In the genomic region with DNA sequence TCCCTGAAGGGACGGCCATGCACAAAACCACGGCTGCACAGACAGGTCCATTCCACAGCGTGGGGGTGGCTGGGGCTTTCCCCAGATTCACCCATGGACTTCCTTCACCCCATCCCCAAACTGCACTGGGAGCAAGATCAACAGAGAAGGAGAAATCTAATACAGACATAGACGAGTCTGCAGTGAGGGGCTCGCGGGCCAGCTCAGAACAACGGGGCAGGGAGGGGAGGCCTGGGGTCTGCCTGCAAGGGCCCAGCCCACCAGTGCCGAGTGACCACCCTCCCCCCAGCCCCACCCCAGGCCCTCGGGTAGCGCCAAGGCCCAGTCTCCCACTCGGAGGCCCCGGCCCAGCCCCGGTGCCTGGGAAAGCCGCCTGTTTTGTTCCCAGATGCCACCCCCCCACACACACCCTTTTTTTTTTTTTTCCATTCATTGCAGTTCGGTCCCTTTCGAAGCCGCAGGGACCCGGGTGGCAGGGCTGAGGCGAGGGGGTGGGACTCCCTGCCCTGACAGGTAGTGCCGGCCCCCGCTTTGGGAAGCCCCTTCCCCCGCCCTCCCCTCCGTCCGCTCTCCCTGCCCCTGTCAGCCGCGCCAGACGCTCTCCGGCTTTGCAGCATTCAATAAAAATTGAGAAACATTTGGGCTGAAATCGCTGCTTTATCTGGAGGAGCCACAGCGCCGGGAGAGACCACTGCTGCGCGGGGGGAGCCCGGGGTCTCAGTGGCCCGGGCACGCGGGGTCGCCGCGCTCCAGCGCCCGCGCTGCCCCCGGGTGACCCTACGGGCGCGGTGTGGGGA, we compare ENCODE assay signal across 8 cellular contexts. TPM values are rescaled to one million over a fixed set of nuclear protein-coding genes. Genes with fewer than 3 reads are reported as not detected.
DNase-seq lines count a peak whose midpoint lies in the region; ATAC-seq and TF ChIP-seq lines count a peak whose summit lies in the region.

No MANE protein-coding gene starts in this region.

- DNase-seq in activated naive CD4-positive, alpha-beta T cell treated with anti-CD3 and anti-CD28 coated beads for 36 hours = no peak
- no peak for DNase-seq in activated naive CD4-positive, alpha-beta T cell (lab: John Stamatoyannopoulos, UW)
- DNase-seq in NCI-H69 (lab: John Stamatoyannopoulos, UW) (peak; percentile 71), adipocyte (ENCODE audit: low read depth) (peak; percentile 89), right atrium auricular region (ENCODE audit: low spot score) (no peak), prostate gland (ENCODE audit: low spot score) (no peak)

- TF ChIP-seq POLR2A in prostate gland (IDR thresholded peaks at IDR 0.05) = no peak

- H3K9me3 ChIP-seq in adipocyte (ENCODE audit: control insufficient read depth, low read length) (no peaks in the 10 kb centered on the region), right atrium auricular region (no peaks in the 10 kb centered on the region), prostate gland (no peaks in the 10 kb centered on the region)

- ATAC-seq in GM18861 (IDR thresholded peaks at IDR 0.05; ENCODE audit: unreplicated experiment) (no peak), GM18873 (IDR thresholded peaks at IDR 0.05; ENCODE audit: low FRiP score, unreplicated experiment) (no peak)

- peaks cover 8% of the 10 kb centered on the region for H3K4me1 ChIP-seq in adipocyte (ENCODE audit: control insufficient read depth, insufficient read depth, low read length)
- H3K4me1 ChIP-seq in right atrium auricular region = peaks cover 0 to 21% of the 10 kb centered on the region in 2 donors
- H3K4me1 ChIP-seq in prostate gland (replicated peaks) = no peaks in the 10 kb centered on the region

- H3K36me3 ChIP-seq in adipocyte (ENCODE audit: control insufficient read depth, insufficient read depth, low read length, severe bottlenecking) = no peaks in the 10 kb centered on the region
- H3K36me3 ChIP-seq in right atrium auricular region = no peaks in the 10 kb centered on the region
- H3K36me3 ChIP-seq in prostate gland = no peaks in the 10 kb centered on the region

- H3K4me3 ChIP-seq in adipocyte (ENCODE audit: low read length) = peak overlapping the region; percentile 23
- peak overlapping the region; percentile 26 to 58 for H3K4me3 ChIP-seq in right atrium auricular region
- H3K4me3 ChIP-seq in prostate gland = peak overlapping the region; percentile 33 to 39

- TF ChIP-seq CTCF in right atrium auricular region (IDR thresholded peaks at IDR 0.05) = no peak
- TF ChIP-seq CTCF in prostate gland (IDR thresholded peaks at IDR 0.05) = no peak

- no peak overlapping the region for H3K27ac Mint-ChIP-seq in activated naive CD4-positive, alpha-beta T cell treated with anti-CD3 and anti-CD28 coated beads for 36 hours

- CTCF ChIA-PET in activated naive CD4-positive, alpha-beta T cell treated with anti-CD3 and anti-CD28 coated beads for 36 hours (lab: Charles Lee) = interaction anchor here (0.6 kb wide), 1 partner anchor 198 kb away, joined by 3 read pairs; no protein-coding TSS in a partner anchor

- no peaks in the 10 kb centered on the region for H3K9me3 Mint-ChIP-seq in activated naive CD4-positive, alpha-beta T cell treated with anti-CD3 and anti-CD28 coated beads for 36 hours

- intact Hi-C loops in activated naive CD4-positive, alpha-beta T cell treated with anti-CD3 and anti-CD28 coated beads for 36 hours (cut with micrococcal nuclease) = no loop called here
- intact Hi-C loops in prostate gland (cut with DNase I) = loop anchor here (10.0 kb wide), 1 partner anchor 65 kb away; no protein-coding TSS in a partner anchor

- H3K27me3 ChIP-seq in adipocyte (replicated peaks; ENCODE audit: control insufficient read depth, insufficient read depth, low read length) (peaks cover 33% of the 10 kb centered on the region), right atrium auricular region (no peaks in the 10 kb centered on the region), prostate gland (replicated peaks; ENCODE audit: insufficient read depth) (no peaks in the 10 kb centered on the region)

- no peak overlapping the region for H3K27ac ChIP-seq in right atrium auricular region
- H3K27ac ChIP-seq in prostate gland = no peak overlapping the region

- H3K9ac ChIP-seq in adipocyte (ENCODE audit: low read length) = no peak overlapping the region

- no peaks in the 10 kb centered on the region for H3K36me3 Mint-ChIP-seq in activated naive CD4-positive, alpha-beta T cell treated with anti-CD3 and anti-CD28 coated beads for 36 hours (ENCODE audit: low read depth)

- H3K4me3 Mint-ChIP-seq in activated naive CD4-positive, alpha-beta T cell treated with anti-CD3 and anti-CD28 coated beads for 36 hours = peak overlapping the region; percentile 45

- WGBS in prostate gland = 6% methylated on average over 33 of the region's 47 CpGs

- peaks cover 9% of the 10 kb centered on the region for H3K4me1 Mint-ChIP-seq in activated naive CD4-positive, alpha-beta T cell treated with anti-CD3 and anti-CD28 coated beads for 36 hours (ENCODE audit: low read depth)

- H3K27me3 Mint-ChIP-seq in activated naive CD4-positive, alpha-beta T cell treated with anti-CD3 and anti-CD28 coated beads for 36 hours (ENCODE audit: low read depth) = peaks cover 49% of the 10 kb centered on the region

RNA-seq across cellular contexts. Expression of a gene that starts 0.6 kb away (rescaled TPM):
- total RNA-seq in activated naive CD4-positive, alpha-beta T cell treated with anti-CD3 and anti-CD28 coated beads for 36 hours = not detected
- 1 to 10 TPM; 1.8 to 2.6 TPM for total RNA-seq in right atrium auricular region
- 1 to 10 TPM; 6.4 to 7.4 TPM for total RNA-seq in prostate gland

RNA-seq across cellular contexts. Expression of a gene that starts 57.1 kb away (rescaled TPM):
- total RNA-seq in activated naive CD4-positive, alpha-beta T cell treated with anti-CD3 and anti-CD28 coated beads for 36 hours = not detected
- total RNA-seq in right atrium auricular region (100 to 1,000 TPM in 1 of 2 donors, 10 to 100 TPM in 1; 82.5 to 262 TPM), prostate gland (100 to 1,000 TPM; 106 to 151 TPM)

Comparison
In these comparisons a context has a peak if more than half of its experiments do, and no peak if none do; other contexts are left out.
1. DNase-seq: peak in NCI-H69 (single experiment) and adipocyte (single experiment); none in activated naive CD4-positive, alpha-beta T cell treated with anti-CD3 and anti-CD28 coated beads for 36 hours (single experiment), activated naive CD4-positive, alpha-beta T cell (0 of 4), right atrium auricular region (single experiment) and prostate gland (single experiment).
2. RNA of a gene that starts 57.1 kb away (total RNA-seq): 82.5 to 262 TPM in right atrium auricular region and 106 to 151 TPM in prostate gland; not detected in activated naive CD4-positive, alpha-beta T cell treated with anti-CD3 and anti-CD28 coated beads for 36 hours; every median in the first group is over 10 times any median in the second.
3. Peak in every context shown above with its lines, with median percentiles within 50 percentile points of each other: H3K4me3 ChIP-seq.